Comparison of ENCODE assay signal across 8 cellular contexts in genomic region chr4:112938461-112939058, GRCh38.
DNase-seq lines count a peak whose midpoint lies in the region; ATAC-seq, FAIRE-seq and TF ChIP-seq lines count a peak whose summit lies in the region.

No MANE protein-coding gene starts in this region.

- no peak overlapping the region for H3K27ac ChIP-seq in ascending aorta
- no peak overlapping the region for H3K27ac ChIP-seq in kidney (ENCODE audit: low read depth in 2 of 2, low read length in 2 of 2)

- intact Hi-C loops in ascending aorta (cut with DNase I), result loop anchor here (1.0 to 5.0 kb wide), 4 partner anchors 81 to 302 kb away; partner anchors contain the start of gene ZGRF1
- intact Hi-C loops in kidney (cut with DNase I), result no loop called here

- FAIRE-seq in GM12891 (lab: Jason Lieb, UNC), result peak; percentile 80
- peak; percentile 89 for FAIRE-seq in kidney (lab: Jason Lieb, UNC)

- no peak for TF ChIP-seq POLR2A in GM12891 (IDR thresholded peaks at IDR 0.05; ENCODE audit: low read depth, low read length)

- DNase-seq in AG09309 (ENCODE audit: low read depth) (no peak), GM12891 (ENCODE audit: insufficient read length, low spot score) (peak; percentile 5), MV-4-11 (lab: John Stamatoyannopoulos, UW) (peak; percentile 16), ascending aorta (ENCODE audit: low spot score in 2 of 2) (no peak), kidney (no peak)
- no peak for DNase-seq in activated CD4-positive, CD25-positive, alpha-beta regulatory T cell (lab: John Stamatoyannopoulos, UW)

- H3K9me3 ChIP-seq in ascending aorta (no peaks in the 10 kb centered on the region), kidney (ENCODE audit: control insufficient read depth in 1 of 2, low read length in 2 of 2) (no peaks in the 10 kb centered on the region)

- no peaks in the 10 kb centered on the region for H3K27me3 ChIP-seq in ascending aorta

- no peaks in the 10 kb centered on the region for H3K36me3 ChIP-seq in ascending aorta
- H3K36me3 ChIP-seq in kidney (ENCODE audit: control insufficient read depth in 1 of 2, insufficient read depth in 2 of 2, low read length in 2 of 2), result no peaks in the 10 kb centered on the region

- H3K4me3 ChIP-seq in AG09309 (ENCODE audit: control insufficient read depth, low read depth, low read length) (no peak overlapping the region), ascending aorta (no peak overlapping the region), kidney (ENCODE audit: low read length in 2 of 2) (no peak overlapping the region)

- ATAC-seq in GM19463 (IDR thresholded peaks at IDR 0.05; ENCODE audit: unreplicated experiment), result no peak
- no peak for ATAC-seq in GM18870 (IDR thresholded peaks at IDR 0.05; ENCODE audit: unreplicated experiment)

- TF ChIP-seq CTCF in AG09309 (IDR thresholded peaks at IDR 0.05; ENCODE audit: control insufficient read depth, insufficient read depth, low read depth, low read length, missing control alignments), result peak; percentile 68
- peak; percentile 27 to 79 (median 75) for TF ChIP-seq CTCF in ascending aorta (IDR thresholded peaks at IDR 0.05)
- peak; percentile 49 for TF ChIP-seq CTCF in kidney (IDR thresholded peaks at IDR 0.05; ENCODE audit: borderline replicate concordance, extremely low read depth, insufficient read depth)

- H3K4me1 ChIP-seq in ascending aorta (no peaks in the 10 kb centered on the region), kidney (ENCODE audit: control insufficient read depth in 1 of 2, insufficient read depth in 1 of 2, low read depth in 1 of 2, low read length in 2 of 2) (no peaks in the 10 kb centered on the region)

- no peak overlapping the region for H3K9ac ChIP-seq in kidney (ENCODE audit: low read length in 2 of 2)

TF ChIP-seq in GM12891, 5 proteins besides CTCF, POLR2A, EP300 and RAD21:
- TF ChIP-seq POLR2AphosphoS5 (IDR thresholded peaks at IDR 0.05; ENCODE audit: low read depth, low read length), result no peak
- TF ChIP-seq POU2F2 (IDR thresholded peaks at IDR 0.05; ENCODE audit: low read depth, low read length), result no peak
- no peak for TF ChIP-seq TAF1 (IDR thresholded peaks at IDR 0.05; ENCODE audit: low read depth, low read length)
TF ChIP-seq in GM12891: peak in this region for 0.

Comparison
In these comparisons a context has a peak if more than half of its experiments do, and no peak if none do; other contexts are left out.
1. DNase-seq: peak in GM12891 (single experiment) and MV-4-11 (single experiment); none in AG09309 (single experiment), ascending aorta (0 of 2), kidney (single experiment) and activated CD4-positive, CD25-positive, alpha-beta regulatory T cell (0 of 4).
2. Peak in every context shown above with its lines, with median percentiles within 50 percentile points of each other: CTCF ChIP-seq.